In genomic region chr3:39086066-39086657, GRCh38 we compare ENCODE assay signal across 22 cellular contexts. TPM values are rescaled to one million over a fixed set of nuclear protein-coding genes. Genes with fewer than 3 reads are reported as not detected.
DNase-seq lines count a peak whose midpoint lies in the region; ATAC-seq and TF ChIP-seq lines count a peak whose summit lies in the region.
"Had no signal": no experiment of that assay in that cellular context is flagged by ENCODE, and none has a peak within 500 bp of the region (broad histone marks: within the 10 kb centered on the region; RNA-seq: fewer than 3 reads in every experiment).

No MANE protein-coding gene starts in this region.

- no peak overlapping the region for H2AK5ac ChIP-seq in neuronal stem cell (ENCODE audit: low read depth, low read length)

- H4K91ac ChIP-seq in neuronal stem cell (ENCODE audit: low read depth, low read length, poor library complexity): no peak overlapping the region

- no peaks in the 10 kb centered on the region for H3K79me1 ChIP-seq in neuronal stem cell (ENCODE audit: low read depth, low read length)

- H2BK5ac ChIP-seq in neuronal stem cell (ENCODE audit: low read length): no peak overlapping the region

- no peak for DNase-seq in endodermal cell
- no peak for DNase-seq in neuronal stem cell (ENCODE audit: low spot score)
- DNase-seq in foreskin fibroblast: no peak
- DNase-seq in NOMO-1 treated with dmso at 0.1 percent for 144 hours (lab: John Stamatoyannopoulos, UW; ENCODE audit: unreplicated experiment): no peak
- DNase-seq: activated CD4-positive, alpha-beta T cell treated with anti-CD3 and anti-CD28 coated beads, Interleukin-2, amount 50 U/mL, for 1 hour; activated naive CD8-positive, alpha-beta T cell treated with anti-CD3 and anti-CD28 coated beads, Interleukin-2, amount 10 ng/mL, durations not matched to agents 7 days and 5 days; activated T-cell treated with anti-CD3 and anti-CD28 coated beads, Interleukin-2, amount 50 U/mL, for 48 hours; Caco-2; dorsolateral prefrontal cortex; HCEC 1CT; head of caudate nucleus; islet precursor cell; mesenchymal stem cell; NCI-H1105; NCI-H748 treated with DMSO at 0.1 percent for 48 hours had no signal

- no peaks in the 10 kb centered on the region for H3K9me3 ChIP-seq in endodermal cell (ENCODE audit: control insufficient read depth, low read length)
- no peaks in the 10 kb centered on the region for H3K9me3 ChIP-seq in neuronal stem cell (replicated peaks in 1 of 2; ENCODE audit: control insufficient read depth in 2 of 2, insufficient read depth in 1 of 2, low read depth in 1 of 2, low read length in 2 of 2)
- H3K9me3 ChIP-seq: Caco-2 had no signal

- H3K4me3 Mint-ChIP-seq in endodermal cell: no peak overlapping the region
- H3K4me3 Mint-ChIP-seq: activated naive CD8-positive, alpha-beta T cell treated with anti-CD3 and anti-CD28 coated beads, Interleukin-2, amount 10 ng/mL, durations not matched to agents 7 days and 5 days; neural progenitor cell had no signal

- H2AFZ ChIP-seq in neuronal stem cell (ENCODE audit: low read length): no peak overlapping the region
- H2AFZ ChIP-seq: neural progenitor cell had no signal

- H3K27ac Mint-ChIP-seq in endodermal cell: no peak overlapping the region
- H3K27ac Mint-ChIP-seq: activated naive CD8-positive, alpha-beta T cell treated with anti-CD3 and anti-CD28 coated beads, Interleukin-2, amount 10 ng/mL, durations not matched to agents 7 days and 5 days; neural progenitor cell had no signal

- H3K36me3 ChIP-seq in endodermal cell (ENCODE audit: control insufficient read depth, insufficient read depth, low read length) (peaks cover 86% of the 10 kb centered on the region), neuronal stem cell (replicated peaks in 1 of 2; ENCODE audit: control insufficient read depth in 2 of 2, insufficient read depth in 2 of 2, low read length in 2 of 2) (peaks cover 29 to 85% of the 10 kb centered on the region in 2 donors)

- no peak overlapping the region for H2BK12ac ChIP-seq in neuronal stem cell (ENCODE audit: low read length)

- no peak overlapping the region for H3K4ac ChIP-seq in neuronal stem cell (ENCODE audit: low read length)

- no peaks in the 10 kb centered on the region for H3K9me3 Mint-ChIP-seq in endodermal cell
- H3K9me3 Mint-ChIP-seq: activated naive CD8-positive, alpha-beta T cell treated with anti-CD3 and anti-CD28 coated beads, Interleukin-2, amount 10 ng/mL, durations not matched to agents 7 days and 5 days; neural progenitor cell had no signal

- no peaks in the 10 kb centered on the region for H3K27me3 ChIP-seq in endodermal cell (ENCODE audit: control insufficient read depth, insufficient read depth, low read length, poor library complexity, severe bottlenecking)
- H3K27me3 ChIP-seq in neuronal stem cell (ENCODE audit: control insufficient read depth in 3 of 3, insufficient read depth in 3 of 3, low read depth in 1 of 3, low read length in 3 of 3): no peaks in the 10 kb centered on the region
- H3K27me3 ChIP-seq: dorsolateral prefrontal cortex, neural progenitor cell had no signal

- TF ChIP-seq CTCF in GM12873 (IDR thresholded peaks at IDR 0.05; ENCODE audit: insufficient read depth, low read depth, low read length, missing control alignments): peak; percentile 19
- TF ChIP-seq CTCF in endodermal cell (conservative IDR thresholded peaks at IDR 0.05): peak; percentile 25
- no peak for TF ChIP-seq CTCF in foreskin fibroblast (IDR thresholded peaks at IDR 0.05; ENCODE audit: low read depth, low read length)

- no peak overlapping the region for H3K14ac ChIP-seq in neuronal stem cell (ENCODE audit: low read length)

- 87 to 95% methylated on average over 4 of the region's 4 CpGs for WGBS in endodermal cell (ENCODE audit: insufficient coverage in 1 of 2, insufficient read length in 1 of 2), 2 experiments
- no CpG with 5 or more reads among the region's 4 CpGs for WGBS in neuronal stem cell (ENCODE audit: extremely low coverage in 2 of 2, insufficient read length in 2 of 2, insufficient replicate concordance in 1 of 2), 2 donors

- H3K4me1 ChIP-seq in endodermal cell (ENCODE audit: control insufficient read depth, insufficient read depth, low read length) (no peaks in the 10 kb centered on the region), neuronal stem cell (ENCODE audit: control insufficient read depth in 2 of 2, insufficient read depth in 1 of 2, low read depth in 1 of 2, low read length in 2 of 2) (no peaks in the 10 kb centered on the region)
- H3K4me1 ChIP-seq: Caco-2, neural progenitor cell had no signal

- H3K4me3 ChIP-seq in endodermal cell (ENCODE audit: low read length) (no peak overlapping the region), neuronal stem cell (ENCODE audit: low read length in 2 of 2) (no peak overlapping the region), foreskin fibroblast (ENCODE audit: low read depth in 1 of 2, low read length in 2 of 2) (no peak overlapping the region)
- H3K4me3 ChIP-seq: dorsolateral prefrontal cortex, neural progenitor cell had no signal

- ATAC-seq in GM21360 (IDR thresholded peaks at IDR 0.05; ENCODE audit: unreplicated experiment) (peak; percentile 66), HG03025 (IDR thresholded peaks at IDR 0.05; ENCODE audit: low FRiP score, unreplicated experiment) (peak; percentile 75), GM18520 (IDR thresholded peaks at IDR 0.05; ENCODE audit: unreplicated experiment) (no peak)

- H3K4me2 ChIP-seq in neuronal stem cell (ENCODE audit: insufficient read depth, low read length, poor library complexity, severe bottlenecking): no peak overlapping the region
- H3K4me2 ChIP-seq: KMS-11, neural progenitor cell had no signal

- H3K27me3 Mint-ChIP-seq in endodermal cell (ENCODE audit: insufficient read depth): no peaks in the 10 kb centered on the region
- H3K27me3 Mint-ChIP-seq: activated naive CD8-positive, alpha-beta T cell treated with anti-CD3 and anti-CD28 coated beads, Interleukin-2, amount 10 ng/mL, durations not matched to agents 7 days and 5 days had no signal

- no peak overlapping the region for H4K8ac ChIP-seq in neuronal stem cell (ENCODE audit: low read depth, low read length)

- peaks cover 63% of the 10 kb centered on the region for H3K36me3 Mint-ChIP-seq in endodermal cell (ENCODE audit: low read depth)

- H3K18ac ChIP-seq in neuronal stem cell (ENCODE audit: low read length): no peak overlapping the region

- no peak overlapping the region for H2BK15ac ChIP-seq in neuronal stem cell (ENCODE audit: low read length)

- no peaks in the 10 kb centered on the region for H3K4me1 Mint-ChIP-seq in endodermal cell
- H3K4me1 Mint-ChIP-seq: neural progenitor cell had no signal

- no peak overlapping the region for H3K9ac ChIP-seq in endodermal cell (ENCODE audit: extremely low read depth, low read length, poor library complexity, severe bottlenecking)
- H3K9ac ChIP-seq in neuronal stem cell (ENCODE audit: low read depth, low read length, poor library complexity): no peak overlapping the region
- H3K9ac ChIP-seq: KMS-11, neural progenitor cell had no signal

- H2BK120ac ChIP-seq in neuronal stem cell (ENCODE audit: low read depth, low read length): no peak overlapping the region

- H3K23ac ChIP-seq in neuronal stem cell (ENCODE audit: low read depth, low read length, poor library complexity): no peak overlapping the region

- H3K27ac ChIP-seq in endodermal cell (ENCODE audit: low read depth, low read length) (no peak overlapping the region), neuronal stem cell (replicated peaks; ENCODE audit: low read length) (no peak overlapping the region)
- H3K27ac ChIP-seq: dorsolateral prefrontal cortex, KMS-11, neural progenitor cell had no signal

RNA-seq across cellular contexts. Expression of gene GORASP1, which starts 21.3 kb away (rescaled TPM):
- total RNA-seq in endodermal cell: 10 to 100 TPM; 47.4 to 48.9 TPM
- 34.8 TPM for polyA plus RNA-seq in endodermal cell (2013, experiment 1 of 2)
- polyA plus RNA-seq in endodermal cell (2013, experiment 2 of 2): 28.4 TPM
- polyA plus RNA-seq in neuronal stem cell (2013, experiment 1 of 2): 18.3 TPM
- 18.3 TPM for polyA plus RNA-seq in neuronal stem cell (2013, experiment 2 of 2)

RNA-seq across cellular contexts. Expression of gene TTC21A, which starts 21.3 kb away (rescaled TPM):
- total RNA-seq in endodermal cell: 1 to 10 TPM; 5.7 to 5.8 TPM
- polyA plus RNA-seq in endodermal cell (2013, experiment 1 of 2): 8.1 TPM
- polyA plus RNA-seq in endodermal cell (2013, experiment 2 of 2): 7.0 TPM
- polyA plus RNA-seq in neuronal stem cell (2013, experiment 1 of 2): 4.3 TPM
- 4.8 TPM for polyA plus RNA-seq in neuronal stem cell (2013, experiment 2 of 2)

RNA-seq across cellular contexts. Expression of gene WDR48, which starts 34.3 kb away (rescaled TPM):
- total RNA-seq in endodermal cell: 10 to 100 TPM; 57.5 to 60.4 TPM
- polyA plus RNA-seq in endodermal cell (2013, experiment 1 of 2): 65.4 TPM
- polyA plus RNA-seq in endodermal cell (2013, experiment 2 of 2): 57.8 TPM
- 45.7 TPM for polyA plus RNA-seq in neuronal stem cell (2013, experiment 1 of 2)
- 46.4 TPM for polyA plus RNA-seq in neuronal stem cell (2013, experiment 2 of 2)

RNA-seq across cellular contexts. Expression of gene SCN11A, which starts 34.4 kb away (rescaled TPM):
- total RNA-seq in endodermal cell: under 1 TPM; 0.40 to 0.81 TPM
- polyA plus RNA-seq in endodermal cell (2013, experiment 1 of 2): 0.32 TPM
- 0.33 TPM for polyA plus RNA-seq in endodermal cell (2013, experiment 2 of 2)
- 0.25 TPM for polyA plus RNA-seq in neuronal stem cell (2013, experiment 1 of 2)
- 0.29 TPM for polyA plus RNA-seq in neuronal stem cell (2013, experiment 2 of 2)
- total RNA-seq: Caco-2, RPMI7951 had no signal
